ENCODE assay signal across 1 cellular context in the genomic region with DNA sequence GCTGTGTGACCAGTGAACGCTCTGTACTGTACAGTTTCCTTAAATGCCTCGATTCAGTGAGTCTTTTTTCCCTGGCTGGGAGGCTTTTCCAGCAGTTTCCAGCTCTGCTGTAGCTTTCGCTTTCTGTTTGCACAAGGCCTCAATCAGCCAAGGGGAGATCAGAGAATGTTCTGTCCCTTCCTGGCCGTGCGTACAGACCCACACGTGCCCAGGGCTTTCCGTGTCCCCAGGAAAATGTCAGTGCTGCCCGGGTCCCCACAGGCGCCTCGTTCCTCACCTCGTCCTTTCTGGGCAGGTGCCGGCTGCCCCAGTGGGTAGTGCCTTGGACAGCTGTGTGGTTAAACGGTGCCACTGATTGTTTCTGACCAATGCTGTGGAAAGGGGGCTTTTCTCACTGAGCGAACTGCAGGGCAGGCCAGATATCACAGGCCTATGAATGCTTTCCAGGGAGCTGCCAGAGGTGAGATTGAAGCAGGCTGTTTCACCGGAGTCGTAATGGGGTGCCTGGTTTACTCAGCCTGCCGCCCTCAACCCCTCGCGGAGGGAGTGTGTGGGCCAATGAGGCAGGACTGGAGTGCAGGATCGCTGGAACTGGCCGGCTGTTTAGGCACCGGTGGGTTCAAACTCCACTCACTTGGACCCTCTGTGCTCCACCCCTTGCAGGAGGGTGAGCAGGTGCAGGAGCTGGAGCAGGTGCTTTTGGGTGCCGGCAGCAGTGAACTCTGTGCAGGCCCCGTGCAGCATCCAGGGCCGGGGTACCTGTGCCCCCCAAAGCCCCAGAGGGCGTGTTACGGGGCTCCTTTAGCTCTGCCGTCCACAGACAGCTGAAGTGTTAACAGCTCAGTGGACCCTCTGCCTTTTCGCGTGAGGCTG.
TF ChIP-seq lines count a peak whose summit lies in the region.

No MANE protein-coding gene starts in this region.

TF ChIP-seq in K562, 482 proteins besides CTCF, POLR2A, EP300 and RAD21:
- TF ChIP-seq POLR2G (IDR thresholded peaks at IDR 0.05; ENCODE audit: low read depth, low read length) = peak; percentile 43
- TF ChIP-seq, protein P1, sequence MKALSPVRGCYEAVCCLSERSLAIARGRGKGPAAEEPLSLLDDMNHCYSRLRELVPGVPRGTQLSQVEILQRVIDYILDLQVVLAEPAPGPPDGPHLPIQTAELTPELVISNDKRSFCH (CRISPR knock-in tag; IDR thresholded peaks at IDR 0.05) = no peak
- TF ChIP-seq, protein P1 (tag; IDR thresholded peaks at IDR 0.05) = no peak
